ENCODE assay signal across 24 cellular contexts in genomic region chr11:32573228-32573627, GRCh38.
"Had no signal": no experiment of that assay in that cellular context is flagged by ENCODE, and none has a peak within 500 bp of the region (broad histone marks: within the 10 kb centered on the region; RNA-seq: fewer than 3 reads in every experiment).

No MANE protein-coding gene starts in this region.

- H3K4me3 ChIP-seq: hepatocyte, lower lobe of right lung, prostate gland, spleen, upper lobe of right lung had no signal

- H3K36me3 ChIP-seq: lower lobe of right lung, prostate gland, spleen, upper lobe of right lung had no signal

- H3K4me1 Mint-ChIP-seq: brain, immature natural killer cell, naive B cell had no signal

- ATAC-seq: activated CD8-positive, alpha-beta T cell treated with anti-CD3 and anti-CD28 coated beads, Interleukin-2, amount 10 ng/mL, durations not matched to agents 7 days and 5 days; left lobe of liver; lower lobe of right lung; upper lobe of right lung had no signal

- H3K27ac Mint-ChIP-seq: activated CD8-positive, alpha-beta T cell treated with anti-CD3 and anti-CD28 coated beads, Interleukin-2, amount 10 ng/mL, durations not matched to agents 7 days and 5 days; activated naive CD4-positive, alpha-beta T cell treated with anti-CD3 and anti-CD28 coated beads, Interleukin-2, amount 50 U/mL, for 24 hours; brain; dendritic cell treated with granulocyte-macrophage colony-stimulating factor and Interleukin-4, amounts not matched to agents 40 ng/mL and 50 ng/mL, for 4 days; immature natural killer cell; naive B cell had no signal

- H3K27ac ChIP-seq: hepatocyte, lower lobe of right lung, prostate gland, spleen, upper lobe of right lung had no signal

- H3K36me3 Mint-ChIP-seq: activated naive CD4-positive, alpha-beta T cell treated with anti-CD3 and anti-CD28 coated beads, Interleukin-2, amount 50 U/mL, for 24 hours; brain had no signal

- H2AFZ ChIP-seq: hepatocyte had no signal

- H3K9me3 Mint-ChIP-seq: activated naive CD4-positive, alpha-beta T cell treated with anti-CD3 and anti-CD28 coated beads, Interleukin-2, amount 50 U/mL, for 24 hours; dendritic cell treated with granulocyte-macrophage colony-stimulating factor and Interleukin-4, amounts not matched to agents 40 ng/mL and 50 ng/mL, for 4 days; immature natural killer cell; naive B cell had no signal

- H3K4me2 ChIP-seq: hepatocyte had no signal

- H3K4me3 Mint-ChIP-seq: activated CD8-positive, alpha-beta T cell treated with anti-CD3 and anti-CD28 coated beads, Interleukin-2, amount 10 ng/mL, durations not matched to agents 7 days and 5 days; activated naive CD4-positive, alpha-beta T cell treated with anti-CD3 and anti-CD28 coated beads, Interleukin-2, amount 50 U/mL, for 24 hours; brain; dendritic cell treated with granulocyte-macrophage colony-stimulating factor and Interleukin-4, amounts not matched to agents 40 ng/mL and 50 ng/mL, for 4 days; immature natural killer cell; naive B cell had no signal

- H3K79me2 ChIP-seq: hepatocyte had no signal

- H3K9me3 ChIP-seq: lower lobe of right lung, prostate gland, spleen, upper lobe of right lung had no signal

- H3K4me1 ChIP-seq: lower lobe of right lung, prostate gland, spleen, upper lobe of right lung had no signal

- DNase-seq: activated CD4-positive, alpha-beta T cell treated with anti-CD3 and anti-CD28 coated beads for 1 hour; activated CD4-positive, alpha-beta T cell treated with anti-CD3 and anti-CD28 coated beads, Interleukin-2, amount 50 U/mL, for 1 hour; activated CD8-positive, alpha-beta T cell treated with anti-CD3 and anti-CD28 coated beads, Interleukin-2, amount 10 ng/mL, durations not matched to agents 7 days and 5 days; activated gamma-delta T cell treated with Interleukin-2 at 50 U/mL for 16 hours; anterior cingulate cortex; caudate nucleus; effector CD8-positive, alpha-beta T cell; erythroblast; foreskin fibroblast; glutamatergic neuron; immature natural killer cell; lower lobe of right lung; mesendoderm; naive B cell; spleen; stimulated activated CD4-positive, alpha-beta T cell treated with anti-CD3 and anti-CD28 coated beads, Interleukin-4, amount 100 ng/mL, for 1 hour; stimulated activated naive CD4-positive, alpha-beta T cell treated with Interleukin-2 at 50 U/mL for 16 hours; upper lobe of right lung had no signal
